ENCODE assay signal across 16 cellular contexts in genomic region chr15:22903961-22904534, GRCh38.
DNase-seq lines count a peak whose midpoint lies in the region; ATAC-seq and TF ChIP-seq lines count a peak whose summit lies in the region.
"Had no signal": no experiment of that assay in that cellular context is flagged by ENCODE, and none has a peak within 500 bp of the region (broad histone marks: within the 10 kb centered on the region; RNA-seq: fewer than 3 reads in every experiment).

No MANE protein-coding gene starts in this region.

- H3K27me3 ChIP-seq in stomach, result no peaks in the 10 kb centered on the region
- H3K27me3 ChIP-seq: breast epithelium, upper lobe of left lung had no signal

- intact Hi-C loops in stomach (cut with DNase I; ENCODE audit: low total_unique reads), result no loop called here

- peaks cover 64 to 99% (median 98%) of the 10 kb centered on the region in 4 donors for H3K36me3 ChIP-seq in stomach

- no peak overlapping the region for H3K27ac ChIP-seq in stomach
- H3K27ac ChIP-seq: breast epithelium, upper lobe of left lung had no signal

- ATAC-seq in GM21619 (IDR thresholded peaks at IDR 0.05; ENCODE audit: unreplicated experiment), result no peak
- ATAC-seq: T-helper 17 cell had no signal

- no peak for TF ChIP-seq EP300 in stomach (IDR thresholded peaks at IDR 0.05)

- no peaks in the 10 kb centered on the region for H3K4me1 ChIP-seq in stomach
- H3K4me1 ChIP-seq: breast epithelium, upper lobe of left lung had no signal

- no peak for TF ChIP-seq POLR2A in stomach (IDR thresholded peaks at IDR 0.05)

- TF ChIP-seq CTCF in stomach (IDR thresholded peaks at IDR 0.05), result no peak

- no peaks in the 10 kb centered on the region for H3K9me3 ChIP-seq in stomach
- H3K9me3 ChIP-seq: breast epithelium, upper lobe of left lung had no signal

- 77 to 88% (median 85%) methylated on average over 11 to 19 of the region's 19 CpGs for WGBS in stomach, 5 donors

- no peak overlapping the region for H3K4me3 ChIP-seq in stomach
- H3K4me3 ChIP-seq: breast epithelium, upper lobe of left lung had no signal

- DNase-seq in NCI-H748 (lab: John Stamatoyannopoulos, UW; ENCODE audit: unreplicated experiment) (peak; percentile 50), NCI-H748 treated with DMSO at 0.1 percent for 48 hours (lab: John Stamatoyannopoulos, UW) (no peak), NCI-H2107 (lab: John Stamatoyannopoulos, UW) (peak; percentile 16), SHP77 treated with DMSO at 0.1 percent for 48 hours (lab: John Stamatoyannopoulos, UW) (peak; percentile 86), stomach (peak; percentile 37), A172 (ENCODE audit: low spot score) (no peak), GM03348 (ENCODE audit: low spot score) (no peak)
- DNase-seq: activated naive CD4-positive, alpha-beta T cell treated with Interleukin-2 at 50 U/mL for 16 hours; effector CD8-positive, alpha-beta T cell; KBM-7; stimulated activated CD4-positive, alpha-beta T cell treated with anti-CD3 and anti-CD28 coated beads, Interleukin-2, amount 100 ng/mL, for 24 hours; stimulated activated CD8-positive, alpha-beta memory T cell treated with anti-CD3 and anti-CD28 coated beads, Interleukin-4, amount 100 ng/mL, for 48 hours; T-helper 17 cell; upper lobe of left lung had no signal

Comparison
In these comparisons a context has a peak if more than half of its experiments do, and no peak if none do; other contexts are left out.
1. DNase-seq: peak in NCI-H748 (single experiment), NCI-H2107 (single experiment), SHP77 treated with DMSO at 0.1 percent for 48 hours (single experiment) and stomach (single experiment); none in NCI-H748 treated with DMSO at 0.1 percent for 48 hours (single experiment), A172 (single experiment) and GM03348 (single experiment).